ENCODE assay signal across 8 cellular contexts in genomic region chr20:32091888-32092346, GRCh38. TPM values are rescaled to one million over a fixed set of nuclear protein-coding genes. Genes with fewer than 3 reads are reported as not detected.
DNase-seq lines count a peak whose midpoint lies in the region; ATAC-seq and TF ChIP-seq lines count a peak whose summit lies in the region.

No MANE protein-coding gene starts in this region.

- no peaks in the 10 kb centered on the region for H3F3A ChIP-seq in smooth muscle cell (ENCODE audit: low read depth)

- H3K27ac ChIP-seq in smooth muscle cell (ENCODE audit: low read depth): no peak overlapping the region

- no peak overlapping the region for H2AFZ ChIP-seq in smooth muscle cell (ENCODE audit: low read depth)

- no peaks in the 10 kb centered on the region for H3K36me3 ChIP-seq in smooth muscle cell (ENCODE audit: low read depth)

- no peaks in the 10 kb centered on the region for H4K20me1 ChIP-seq in smooth muscle cell (ENCODE audit: low read depth)

- no peak overlapping the region for H3K9ac ChIP-seq in smooth muscle cell (ENCODE audit: low read depth)

- no peaks in the 10 kb centered on the region for H3K27me3 ChIP-seq in smooth muscle cell (ENCODE audit: low read depth)

- H3K4me2 ChIP-seq in smooth muscle cell: no peak overlapping the region

- DNase-seq in A172 (ENCODE audit: low spot score): peak; percentile 77
- DNase-seq in NCI-H2029 treated with DMSO at 0.1 percent for 48 hours (lab: John Stamatoyannopoulos, UW): peak; percentile 9
- DNase-seq in T1000 (lab: John Stamatoyannopoulos, UW): peak; percentile 18
- peak in 56 of 58 donors; percentile 0 to 84 (median 46) for DNase-seq in anterior cingulate cortex (lab: John Stamatoyannopoulos, UW)
- peak; percentile 74 for DNase-seq in hepatic stellate cell (ENCODE audit: low spot score)
- DNase-seq in smooth muscle cell (lab: John Stamatoyannopoulos, UW; ENCODE audit: unreplicated experiment): peak; percentile 50

- H3K79me2 ChIP-seq in smooth muscle cell (ENCODE audit: low read depth): no peaks in the 10 kb centered on the region

- ATAC-seq in GM19023 (IDR thresholded peaks at IDR 0.05; ENCODE audit: unreplicated experiment): peak; percentile 62
- no peak for ATAC-seq in GM21619 (IDR thresholded peaks at IDR 0.05; ENCODE audit: unreplicated experiment)

- H3K9me3 ChIP-seq in smooth muscle cell (replicated peaks; ENCODE audit: low read depth): no peaks in the 10 kb centered on the region

- TF ChIP-seq CTCF in smooth muscle cell (IDR thresholded peaks at IDR 0.05; ENCODE audit: borderline replicate concordance, insufficient read depth, poor library complexity, severe bottlenecking): peak; percentile 99

- H3K4me1 ChIP-seq in smooth muscle cell (ENCODE audit: low read depth): no peaks in the 10 kb centered on the region

- no peak overlapping the region for H3K4me3 ChIP-seq in smooth muscle cell

- WGBS in smooth muscle cell (ENCODE audit: low lambda C conversion rate): 5% methylated on average over 7 of the region's 7 CpGs

RNA-seq across cellular contexts. Expression of gene TM9SF4, which starts 17.6 kb away (rescaled TPM):
- total RNA-seq in A172 (2014; rRNA removed; shearing (Covaris generic)): 38.5 and 39.2 TPM in 2 replicates
- 59.2 and 75.8 TPM in 2 replicates for total RNA-seq in smooth muscle cell
- 73.9 and 90.2 TPM in 2 replicates for polyA plus RNA-seq in smooth muscle cell

RNA-seq across cellular contexts. Expression of gene HCK, which starts 39.9 kb away (rescaled TPM):
- total RNA-seq in A172 (2014; rRNA removed; shearing (Covaris generic)): not detected in 2 replicates
- 2.0 and 2.5 TPM in 2 replicates for total RNA-seq in smooth muscle cell
- 2.1 and 2.4 TPM in 2 replicates for polyA plus RNA-seq in smooth muscle cell

Comparison
In these comparisons a context has a peak if more than half of its experiments do, and no peak if none do; other contexts are left out.
1. DNase-seq: peak in every context shown above with its lines; median percentile 77 in A172; 74 in hepatic stellate cell; 50 in smooth muscle cell; 46 in anterior cingulate cortex; 18 in T1000; 9 in NCI-H2029 treated with DMSO at 0.1 percent for 48 hours.